Comparison of ENCODE assay signal across 8 cellular contexts in the genomic region with DNA sequence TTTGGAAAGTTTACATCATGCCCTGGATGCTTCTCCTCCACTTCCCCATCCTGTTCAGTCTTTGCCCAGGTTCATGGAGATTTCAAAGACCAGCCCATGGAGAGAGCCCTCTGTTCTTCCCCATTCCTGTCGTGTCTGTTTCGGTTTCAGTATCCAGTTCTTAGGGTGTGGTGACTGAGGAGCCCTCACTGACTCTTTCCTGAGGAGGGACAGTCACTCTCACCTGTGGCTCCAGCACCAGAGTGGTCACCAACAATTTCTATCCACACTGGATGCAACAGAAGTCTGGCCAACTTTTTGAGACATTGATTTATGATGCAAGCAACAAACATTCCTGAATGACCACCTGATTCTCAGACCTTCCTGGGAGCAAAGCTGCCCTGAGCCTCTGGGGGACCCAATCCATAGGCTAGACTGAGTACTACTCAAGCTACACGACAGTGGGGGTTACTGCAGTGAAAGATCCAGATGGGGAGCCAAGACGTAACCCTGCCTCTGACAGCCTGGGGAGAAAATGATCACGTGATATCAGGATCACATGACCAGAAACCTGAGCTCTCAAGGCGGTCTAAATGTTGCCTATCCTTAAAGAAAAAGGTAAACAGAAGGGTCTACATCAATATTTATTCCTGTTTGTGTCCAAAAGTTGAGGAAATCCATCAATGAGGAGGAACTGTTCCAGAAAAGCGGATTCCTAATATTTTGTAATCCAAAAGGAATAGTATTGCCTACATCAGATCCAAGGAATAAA.
A peak's percentile ranks its signal among the peaks of the same experiment; 100 is the strongest.
DNase-seq lines count a peak whose midpoint lies in the region; ATAC-seq and TF ChIP-seq lines count a peak whose summit lies in the region.

No MANE protein-coding gene starts in this region.

- TF ChIP-seq CTCF in hepatocyte (IDR thresholded peaks at IDR 0.05; ENCODE audit: poor library complexity), result no peak

- H3K9ac ChIP-seq in SK-N-MC (ENCODE audit: insufficient read length), result no peak overlapping the region

- H3K9me2 ChIP-seq in hepatocyte (replicated peaks; ENCODE audit: insufficient read depth), result no peaks in the 10 kb centered on the region

- no peaks in the 10 kb centered on the region for H4K20me1 ChIP-seq in hepatocyte (ENCODE audit: insufficient read depth, poor library complexity, severe bottlenecking)

- WGBS in hepatocyte (ENCODE audit: low lambda C conversion rate, missing lambda C conversion rate), result 43% methylated on average over 7 of the region's 7 CpGs

- H3K36me3 ChIP-seq in SK-N-MC (ENCODE audit: insufficient read depth, low read length), result no peaks in the 10 kb centered on the region
- H3K36me3 ChIP-seq in hepatocyte (replicated peaks; ENCODE audit: insufficient read depth, low read depth), result no peaks in the 10 kb centered on the region

- H3K27me3 ChIP-seq in hepatocyte, result peaks cover 63% of the 10 kb centered on the region

- H3K79me2 ChIP-seq in hepatocyte, result no peaks in the 10 kb centered on the region

- peak overlapping the region; percentile 49 for H3K4me2 ChIP-seq in hepatocyte

- H2AFZ ChIP-seq in hepatocyte, result no peak overlapping the region

- DNase-seq in D341Med (ENCODE audit: low spot score) (peak; percentile 51), SK-N-MC (ENCODE audit: low read depth, low spot score) (peak; percentile 37), hepatocyte (ENCODE audit: low spot score) (peak; percentile 23), cerebellar nuclear complex (lab: John Stamatoyannopoulos, UW) (no peak), NCI-H1048 (lab: John Stamatoyannopoulos, UW) (no peak)
- DNase-seq in Jurkat, Clone E6-1 (ENCODE audit: low read depth, low spot score), result peak; percentile 88

- no peaks in the 10 kb centered on the region for H3K9me3 ChIP-seq in SK-N-MC (ENCODE audit: low read depth, low read length)
- no peaks in the 10 kb centered on the region for H3K9me3 ChIP-seq in hepatocyte (ENCODE audit: low read depth)

- no peak overlapping the region for H3K27ac ChIP-seq in SK-N-MC
- H3K27ac ChIP-seq in hepatocyte, result no peak overlapping the region

- no peaks in the 10 kb centered on the region for H3K4me1 ChIP-seq in hepatocyte (ENCODE audit: insufficient read depth)

- peak overlapping the region; percentile 26 for H3K4me3 ChIP-seq in Jurkat, Clone E6-1 (ENCODE audit: low read length)
- H3K4me3 ChIP-seq in SK-N-MC (peak overlapping the region; percentile 67), hepatocyte (no peak overlapping the region)

- ATAC-seq in GM19463 (IDR thresholded peaks at IDR 0.05; ENCODE audit: unreplicated experiment) (peak; percentile 29), HG03469 (IDR thresholded peaks at IDR 0.05; ENCODE audit: unreplicated experiment) (no peak)

Comparison
In these comparisons a context has a peak if more than half of its experiments do, and no peak if none do; other contexts are left out.
1. DNase-seq: peak in D341Med (single experiment), Jurkat, Clone E6-1 (single experiment), SK-N-MC (single experiment) and hepatocyte (single experiment); none in cerebellar nuclear complex (0 of 2) and NCI-H1048 (single experiment).